ENCODE assay signal across 8 cellular contexts in the genomic region with DNA sequence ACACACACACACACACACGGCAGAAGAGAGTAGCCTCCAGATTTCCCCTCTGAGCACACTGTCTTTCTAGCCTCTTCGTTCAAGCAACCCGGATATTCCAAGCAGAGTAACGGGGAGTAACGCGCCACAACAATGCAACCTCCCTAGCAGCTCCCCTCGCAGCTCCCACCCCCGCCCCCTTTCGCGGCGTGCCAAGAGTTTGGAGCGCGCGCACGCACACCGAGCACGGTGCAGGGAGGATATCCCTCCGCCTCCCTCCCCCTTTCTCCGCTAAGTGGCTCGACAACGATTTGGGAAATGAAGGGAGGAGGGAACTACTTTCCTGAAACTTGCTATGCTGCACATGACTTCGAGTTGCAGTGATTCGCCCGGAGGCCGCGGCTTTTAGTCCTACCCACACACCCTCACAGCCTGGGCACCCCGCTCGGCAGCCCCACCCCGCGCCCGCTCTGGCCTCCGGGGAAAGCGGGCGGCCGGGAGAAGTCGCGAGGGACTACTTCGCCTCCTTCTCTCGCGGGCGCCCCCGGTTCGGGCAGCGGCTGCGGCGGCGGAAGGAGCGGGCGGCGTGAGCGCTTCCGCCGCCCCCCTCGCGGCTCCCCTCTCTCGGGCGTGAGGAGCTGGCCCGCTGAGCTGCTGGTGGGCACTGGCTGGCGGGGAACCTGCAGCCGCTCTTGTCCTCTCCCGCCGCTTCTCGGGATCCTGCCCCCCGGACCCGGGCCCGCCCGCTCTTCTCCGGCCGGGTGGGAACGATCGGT. TPM values are rescaled to one million over a fixed set of nuclear protein-coding genes. Genes with fewer than 3 reads are reported as not detected.
A peak's percentile ranks its signal among the peaks of the same experiment; 100 is the strongest.
DNase-seq lines count a peak whose midpoint lies in the region; ATAC-seq and TF ChIP-seq lines count a peak whose summit lies in the region.

No MANE protein-coding gene starts in this region.

- H3K4me3 ChIP-seq in esophagus muscularis mucosa (peak overlapping the region; percentile 91 to 99 (median 98)), mucosa of rectum (ENCODE audit: low read length in 2 of 2) (peak overlapping the region; percentile 91 to 92)

- H3K9ac ChIP-seq in mucosa of rectum (ENCODE audit: low read depth in 1 of 2, low read length in 2 of 2): peak overlapping the region; percentile 71 to 80

- no peaks in the 10 kb centered on the region for H3K36me3 ChIP-seq in esophagus muscularis mucosa
- H3K36me3 ChIP-seq in mucosa of rectum (ENCODE audit: control insufficient read depth in 2 of 2, insufficient read depth in 2 of 2, low read length in 2 of 2): no peaks in the 10 kb centered on the region

- peak; percentile 28 for TF ChIP-seq POLR2A in esophagus muscularis mucosa (IDR thresholded peaks at IDR 0.05; ENCODE audit: low read depth)

- H3K36me3 Mint-ChIP-seq in activated T-cell treated with anti-CD3 and anti-CD28 coated beads, Interleukin-2, amount 50 U/mL, for 72 hours (ENCODE audit: insufficient read depth in 2 of 2): peaks cover 2 to 3% of the 10 kb centered on the region in 2 donors

- peaks cover 39% of the 10 kb centered on the region for H3K27me3 Mint-ChIP-seq in activated T-cell treated with anti-CD3 and anti-CD28 coated beads, Interleukin-2, amount 50 U/mL, for 72 hours (ENCODE audit: low read depth)

- H3K4me3 Mint-ChIP-seq in activated T-cell treated with anti-CD3 and anti-CD28 coated beads, Interleukin-2, amount 50 U/mL, for 72 hours: peak overlapping the region; percentile 78 to 90

- H3K4me1 ChIP-seq in esophagus muscularis mucosa: peaks cover 13 to 50% (median 37%) of the 10 kb centered on the region in 4 donors
- peaks cover 18 to 21% of the 10 kb centered on the region in 2 donors for H3K4me1 ChIP-seq in mucosa of rectum (ENCODE audit: control insufficient read depth in 2 of 2, insufficient read depth in 2 of 2, low read length in 2 of 2)

- TF ChIP-seq CTCF in esophagus muscularis mucosa (IDR thresholded peaks at IDR 0.05): peak in 1 of 3 experiments; percentile 3

- H3K27ac Mint-ChIP-seq in activated T-cell treated with anti-CD3 and anti-CD28 coated beads, Interleukin-2, amount 50 U/mL, for 72 hours: peak overlapping the region; percentile 11

- peak overlapping the region; percentile 99 to 100 (median 99) for H3K27ac ChIP-seq in esophagus muscularis mucosa (replicated peaks in 1 of 4)
- peak overlapping the region; percentile 94 to 96 for H3K27ac ChIP-seq in mucosa of rectum (ENCODE audit: low read depth in 2 of 2, low read length in 2 of 2)

- no peak for TF ChIP-seq EP300 in esophagus muscularis mucosa (IDR thresholded peaks at IDR 0.05)

- intact Hi-C loops in esophagus muscularis mucosa (cut with DNase I): loop anchor here (2.0 to 5.0 kb wide), 3 partner anchors 100 to 179 kb away; no protein-coding TSS in a partner anchor

- H3K4me1 Mint-ChIP-seq in activated T-cell treated with anti-CD3 and anti-CD28 coated beads, Interleukin-2, amount 50 U/mL, for 72 hours (ENCODE audit: low read depth): peaks cover 31% of the 10 kb centered on the region

- no peaks in the 10 kb centered on the region for H3K9me3 Mint-ChIP-seq in activated T-cell treated with anti-CD3 and anti-CD28 coated beads, Interleukin-2, amount 50 U/mL, for 72 hours

- WGBS in esophagus muscularis mucosa: under 1% methylated on average over 28 of the region's 71 CpGs

- H3K9me3 ChIP-seq in esophagus muscularis mucosa: no peaks in the 10 kb centered on the region
- no peaks in the 10 kb centered on the region for H3K9me3 ChIP-seq in mucosa of rectum (ENCODE audit: control insufficient read depth in 2 of 2, low read length in 2 of 2)

- DNase-seq in COLO668 (lab: John Stamatoyannopoulos, UW; ENCODE audit: unreplicated experiment) (peak; percentile 92), HuH-7.5 (ENCODE audit: low spot score) (peak; percentile 42), esophagus muscularis mucosa (ENCODE audit: extremely low spot score) (peak; percentile 95)
- DNase-seq in activated T-cell treated with anti-CD3 and anti-CD28 coated beads, Interleukin-2, amount 50 U/mL, for 72 hours: peak; percentile 69
- DNase-seq in stimulated activated CD8-positive, alpha-beta memory T cell treated with anti-CD3 and anti-CD28 coated beads, Interleukin-7, amount 100 ng/mL, for 48 hours (ENCODE audit: extremely low read depth in 1 of 2, low read depth in 1 of 2): peak; percentile 31 to 55

- ATAC-seq in GM21423 (IDR thresholded peaks at IDR 0.05; ENCODE audit: unreplicated experiment): peak; percentile 40
- ATAC-seq in activated T-cell treated with anti-CD3 and anti-CD28 coated beads, Interleukin-2, amount 50 U/mL, for 72 hours (replicated peaks in 1 of 2): peak; percentile 68 to 70

- no peaks in the 10 kb centered on the region for H3K27me3 ChIP-seq in esophagus muscularis mucosa
- H3K27me3 ChIP-seq in mucosa of rectum (ENCODE audit: control insufficient read depth in 2 of 2, insufficient read depth in 2 of 2, low read length in 2 of 2): no peaks in the 10 kb centered on the region

TF ChIP-seq in PFSK-1, 5 proteins besides CTCF, POLR2A, EP300 and RAD21:
- TF ChIP-seq, protein P1, sequence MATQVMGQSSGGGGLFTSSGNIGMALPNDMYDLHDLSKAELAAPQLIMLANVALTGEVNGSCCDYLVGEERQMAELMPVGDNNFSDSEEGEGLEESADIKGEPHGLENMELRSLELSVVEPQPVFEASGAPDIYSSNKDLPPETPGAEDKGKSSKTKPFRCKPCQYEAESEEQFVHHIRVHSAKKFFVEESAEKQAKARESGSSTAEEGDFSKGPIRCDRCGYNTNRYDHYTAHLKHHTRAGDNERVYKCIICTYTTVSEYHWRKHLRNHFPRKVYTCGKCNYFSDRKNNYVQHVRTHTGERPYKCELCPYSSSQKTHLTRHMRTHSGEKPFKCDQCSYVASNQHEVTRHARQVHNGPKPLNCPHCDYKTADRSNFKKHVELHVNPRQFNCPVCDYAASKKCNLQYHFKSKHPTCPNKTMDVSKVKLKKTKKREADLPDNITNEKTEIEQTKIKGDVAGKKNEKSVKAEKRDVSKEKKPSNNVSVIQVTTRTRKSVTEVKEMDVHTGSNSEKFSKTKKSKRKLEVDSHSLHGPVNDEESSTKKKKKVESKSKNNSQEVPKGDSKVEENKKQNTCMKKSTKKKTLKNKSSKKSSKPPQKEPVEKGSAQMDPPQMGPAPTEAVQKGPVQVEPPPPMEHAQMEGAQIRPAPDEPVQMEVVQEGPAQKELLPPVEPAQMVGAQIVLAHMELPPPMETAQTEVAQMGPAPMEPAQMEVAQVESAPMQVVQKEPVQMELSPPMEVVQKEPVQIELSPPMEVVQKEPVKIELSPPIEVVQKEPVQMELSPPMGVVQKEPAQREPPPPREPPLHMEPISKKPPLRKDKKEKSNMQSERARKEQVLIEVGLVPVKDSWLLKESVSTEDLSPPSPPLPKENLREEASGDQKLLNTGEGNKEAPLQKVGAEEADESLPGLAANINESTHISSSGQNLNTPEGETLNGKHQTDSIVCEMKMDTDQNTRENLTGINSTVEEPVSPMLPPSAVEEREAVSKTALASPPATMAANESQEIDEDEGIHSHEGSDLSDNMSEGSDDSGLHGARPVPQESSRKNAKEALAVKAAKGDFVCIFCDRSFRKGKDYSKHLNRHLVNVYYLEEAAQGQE (IDR thresholded peaks at IDR 0.05; ENCODE audit: insufficient read depth in 1 of 2, low read depth in 2 of 2, low read length in 2 of 2): 0 out of 4 replicates have a peak, but pooled peaks of 1 of the 2 experiments have one; percentile 3
- TF ChIP-seq POLR2AphosphoS5 (IDR thresholded peaks at IDR 0.05; ENCODE audit: low read depth, low read length): peak; percentile 59
- TF ChIP-seq TAF1 (IDR thresholded peaks at IDR 0.05; ENCODE audit: borderline replicate concordance, insufficient read depth, low read length): peak; percentile 96
- TF ChIP-seq SIN3A (IDR thresholded peaks at IDR 0.05; ENCODE audit: borderline replicate concordance, insufficient read depth, low read length): 0 out of 2 replicates have a peak, but pooled peaks have one; percentile 45
- peak; percentile 89 for TF ChIP-seq FOXP2 (optimal IDR thresholded peaks at IDR 0.05; ENCODE audit: borderline replicate concordance, extremely low read depth, extremely low read length, insufficient read depth)

RNA-seq across cellular contexts. Expression of a gene that starts 0.7 kb away (rescaled TPM):
- 56.1 TPM for polyA plus RNA-seq in PFSK-1 (2012; ENCODE audit: insufficient read length, low read depth)
- total RNA-seq in activated T-cell treated with anti-CD3 and anti-CD28 coated beads, Interleukin-2, amount 50 U/mL, for 72 hours: 1 to 10 TPM in 1 of 2 donors, under 1 TPM in 1; 0.77 to 1.5 TPM
- total RNA-seq in esophagus muscularis mucosa: 10 to 100 TPM; 14.5 to 31.1 (median 19.0) TPM

Comparison
In these comparisons a context has a peak if more than half of its experiments do, and no peak if none do; other contexts are left out.
1. Peak in every context shown above with its lines: DNase-seq, ATAC-seq, H3K4me3 ChIP-seq and H3K27ac ChIP-seq.
2. DNase-seq: peak in every context shown above with its lines; median percentile 95 in esophagus muscularis mucosa; 92 in COLO668; 69 in activated T-cell treated with anti-CD3 and anti-CD28 coated beads, Interleukin-2, amount 50 U/mL, for 72 hours; 43 in stimulated activated CD8-positive, alpha-beta memory T cell treated with anti-CD3 and anti-CD28 coated beads, Interleukin-7, amount 100 ng/mL, for 48 hours; 42 in HuH-7.5.
3. RNA of a gene that starts 0.7 kb away (total RNA-seq): 14.5 to 31.1 TPM in esophagus muscularis mucosa; 0.77 to 1.5 TPM in activated T-cell treated with anti-CD3 and anti-CD28 coated beads, Interleukin-2, amount 50 U/mL, for 72 hours; every median in the first group is over 4 times any median in the second.